1 cellular context compared by ENCODE assay signal in the genomic region with DNA sequence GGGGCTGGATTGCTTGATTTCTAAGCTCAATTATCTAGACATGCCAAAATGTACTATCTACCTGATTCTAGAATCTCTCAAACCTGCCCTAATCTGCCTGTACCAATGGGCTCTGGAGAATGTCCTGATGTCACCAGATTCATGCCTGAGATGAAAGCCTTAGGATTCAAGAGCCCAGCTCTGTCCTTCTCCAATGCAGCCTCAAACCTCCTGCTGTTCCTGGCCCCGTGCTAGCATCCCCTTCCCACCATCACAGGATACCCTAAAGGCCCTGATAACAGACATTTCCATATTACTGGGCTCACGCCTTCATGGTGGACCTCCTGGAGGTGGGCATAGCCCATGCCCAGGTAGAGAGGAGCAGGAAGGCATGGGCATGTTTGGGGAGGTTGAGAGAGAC.
TF ChIP-seq lines count a peak whose summit lies in the region.

No MANE protein-coding gene starts in this region.

TF ChIP-seq in HepG2, 621 proteins besides CTCF, POLR2A, EP300 and RAD21 (continued from another document):
- no peak for TF ChIP-seq IRF9 (CRISPR knock-in tag; IDR thresholded peaks at IDR 0.05; ENCODE audit: borderline replicate concordance)
- TF ChIP-seq ATRX (CRISPR knock-in tag; IDR thresholded peaks at IDR 0.05; ENCODE audit: borderline replicate concordance): no peak
- TF ChIP-seq, protein P1, sequence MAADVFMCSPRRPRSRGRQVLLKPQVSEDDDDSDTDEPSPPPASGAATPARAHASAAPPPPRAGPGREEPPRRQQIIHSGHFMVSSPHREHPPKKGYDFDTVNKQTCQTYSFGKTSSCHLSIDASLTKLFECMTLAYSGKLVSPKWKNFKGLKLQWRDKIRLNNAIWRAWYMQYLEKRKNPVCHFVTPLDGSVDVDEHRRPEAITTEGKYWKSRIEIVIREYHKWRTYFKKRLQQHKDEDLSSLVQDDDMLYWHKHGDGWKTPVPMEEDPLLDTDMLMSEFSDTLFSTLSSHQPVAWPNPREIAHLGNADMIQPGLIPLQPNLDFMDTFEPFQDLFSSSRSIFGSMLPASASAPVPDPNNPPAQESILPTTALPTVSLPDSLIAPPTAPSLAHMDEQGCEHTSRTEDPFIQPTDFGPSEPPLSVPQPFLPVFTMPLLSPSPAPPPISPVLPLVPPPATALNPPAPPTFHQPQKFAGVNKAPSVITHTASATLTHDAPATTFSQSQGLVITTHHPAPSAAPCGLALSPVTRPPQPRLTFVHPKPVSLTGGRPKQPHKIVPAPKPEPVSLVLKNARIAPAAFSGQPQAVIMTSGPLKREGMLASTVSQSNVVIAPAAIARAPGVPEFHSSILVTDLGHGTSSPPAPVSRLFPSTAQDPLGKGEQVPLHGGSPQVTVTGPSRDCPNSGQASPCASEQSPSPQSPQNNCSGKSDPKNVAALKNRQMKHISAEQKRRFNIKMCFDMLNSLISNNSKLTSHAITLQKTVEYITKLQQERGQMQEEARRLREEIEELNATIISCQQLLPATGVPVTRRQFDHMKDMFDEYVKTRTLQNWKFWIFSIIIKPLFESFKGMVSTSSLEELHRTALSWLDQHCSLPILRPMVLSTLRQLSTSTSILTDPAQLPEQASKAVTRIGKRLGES (CRISPR knock-in tag; IDR thresholded peaks at IDR 0.05; ENCODE audit: borderline replicate concordance): no peak
- TF ChIP-seq, protein P2, sequence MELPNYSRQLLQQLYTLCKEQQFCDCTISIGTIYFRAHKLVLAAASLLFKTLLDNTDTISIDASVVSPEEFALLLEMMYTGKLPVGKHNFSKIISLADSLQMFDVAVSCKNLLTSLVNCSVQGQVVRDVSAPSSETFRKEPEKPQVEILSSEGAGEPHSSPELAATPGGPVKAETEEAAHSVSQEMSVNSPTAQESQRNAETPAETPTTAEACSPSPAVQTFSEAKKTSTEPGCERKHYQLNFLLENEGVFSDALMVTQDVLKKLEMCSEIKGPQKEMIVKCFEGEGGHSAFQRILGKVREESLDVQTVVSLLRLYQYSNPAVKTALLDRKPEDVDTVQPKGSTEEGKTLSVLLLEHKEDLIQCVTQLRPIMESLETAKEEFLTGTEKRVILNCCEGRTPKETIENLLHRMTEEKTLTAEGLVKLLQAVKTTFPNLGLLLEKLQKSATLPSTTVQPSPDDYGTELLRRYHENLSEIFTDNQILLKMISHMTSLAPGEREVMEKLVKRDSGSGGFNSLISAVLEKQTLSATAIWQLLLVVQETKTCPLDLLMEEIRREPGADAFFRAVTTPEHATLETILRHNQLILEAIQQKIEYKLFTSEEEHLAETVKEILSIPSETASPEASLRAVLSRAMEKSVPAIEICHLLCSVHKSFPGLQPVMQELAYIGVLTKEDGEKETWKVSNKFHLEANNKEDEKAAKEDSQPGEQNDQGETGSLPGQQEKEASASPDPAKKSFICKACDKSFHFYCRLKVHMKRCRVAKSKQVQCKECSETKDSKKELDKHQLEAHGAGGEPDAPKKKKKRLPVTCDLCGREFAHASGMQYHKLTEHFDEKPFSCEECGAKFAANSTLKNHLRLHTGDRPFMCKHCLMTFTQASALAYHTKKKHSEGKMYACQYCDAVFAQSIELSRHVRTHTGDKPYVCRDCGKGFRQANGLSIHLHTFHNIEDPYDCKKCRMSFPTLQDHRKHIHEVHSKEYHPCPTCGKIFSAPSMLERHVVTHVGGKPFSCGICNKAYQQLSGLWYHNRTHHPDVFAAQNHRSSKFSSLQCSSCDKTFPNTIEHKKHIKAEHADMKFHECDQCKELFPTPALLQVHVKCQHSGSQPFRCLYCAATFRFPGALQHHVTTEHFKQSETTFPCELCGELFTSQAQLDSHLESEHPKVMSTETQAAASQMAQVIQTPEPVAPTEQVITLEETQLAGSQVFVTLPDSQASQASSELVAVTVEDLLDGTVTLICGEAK (IDR thresholded peaks at IDR 0.05): no peak
- TF ChIP-seq, protein P2 (CRISPR knock-in tag; IDR thresholded peaks at IDR 0.05): no peak
- TF ChIP-seq PHB2 (IDR thresholded peaks at IDR 0.05; ENCODE audit: partially characterized antibody): no peak
- TF ChIP-seq, protein P3, sequence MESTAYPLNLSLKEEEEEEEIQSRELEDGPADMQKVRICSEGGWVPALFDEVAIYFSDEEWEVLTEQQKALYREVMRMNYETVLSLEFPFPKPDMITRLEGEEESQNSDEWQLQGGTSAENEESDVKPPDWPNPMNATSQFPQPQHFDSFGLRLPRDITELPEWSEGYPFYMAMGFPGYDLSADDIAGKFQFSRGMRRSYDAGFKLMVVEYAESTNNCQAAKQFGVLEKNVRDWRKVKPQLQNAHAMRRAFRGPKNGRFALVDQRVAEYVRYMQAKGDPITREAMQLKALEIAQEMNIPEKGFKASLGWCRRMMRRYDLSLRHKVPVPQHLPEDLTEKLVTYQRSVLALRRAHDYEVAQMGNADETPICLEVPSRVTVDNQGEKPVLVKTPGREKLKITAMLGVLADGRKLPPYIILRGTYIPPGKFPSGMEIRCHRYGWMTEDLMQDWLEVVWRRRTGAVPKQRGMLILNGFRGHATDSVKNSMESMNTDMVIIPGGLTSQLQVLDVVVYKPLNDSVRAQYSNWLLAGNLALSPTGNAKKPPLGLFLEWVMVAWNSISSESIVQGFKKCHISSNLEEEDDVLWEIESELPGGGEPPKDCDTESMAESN (CRISPR knock-in tag; conservative IDR thresholded peaks at IDR 0.05): no peak
- no peak for TF ChIP-seq ZNF816 (CRISPR knock-in tag; IDR thresholded peaks at IDR 0.05; ENCODE audit: borderline replicate concordance)
- no peak for TF ChIP-seq TFDP2 (CRISPR knock-in tag; IDR thresholded peaks at IDR 0.05)
- no peak for TF ChIP-seq ZBTB7A (CRISPR knock-in tag; IDR thresholded peaks at IDR 0.05)
